In genomic region chr2:215660687-215661086, GRCh38 we compare ENCODE assay signal across 19 cellular contexts.
DNase-seq lines count a peak whose midpoint lies in the region; ATAC-seq, FAIRE-seq and TF ChIP-seq lines count a peak whose summit lies in the region.
"Had no signal": no experiment of that assay in that cellular context is flagged by ENCODE, and none has a peak within 500 bp of the region (broad histone marks: within the 10 kb centered on the region; RNA-seq: fewer than 3 reads in every experiment).

No MANE protein-coding gene starts in this region.

- no peak overlapping the region for H3K23ac ChIP-seq in H1 (ENCODE audit: insufficient read length)

- H3K23me2 ChIP-seq in H1 (ENCODE audit: low read depth, low read length) = no peaks in the 10 kb centered on the region

- H3K18ac ChIP-seq in H1 (ENCODE audit: extremely low read depth, low read length) = no peak overlapping the region

- H3K56ac ChIP-seq in H1 (replicated peaks; ENCODE audit: insufficient read length, low read depth, low read length) = no peak overlapping the region

- no peak for ATAC-seq in T-helper 17 cell
- ATAC-seq in HG03196 (IDR thresholded peaks at IDR 0.05; ENCODE audit: unreplicated experiment) = no peak
- ATAC-seq: gastrocnemius medialis; left cardiac atrium; natural killer cell treated with Interleukin-12 subunit alpha and Interleukin-12 subunit beta and Interleukin-15 and Interleukin-18, amount 100 ng/mL, for 72 hours had no signal

- no peaks in the 10 kb centered on the region for H3K79me1 ChIP-seq in H1 (ENCODE audit: low read depth, low read length)

- POLR2A ChIA-PET in H1 (lab: Charles Lee; ENCODE audit: partially characterized antibody) = no interaction called here

- H3K36me3 Mint-ChIP-seq in T-helper 17 cell (ENCODE audit: low read depth) (peaks cover 4% of the 10 kb centered on the region), glutamatergic neuron (ENCODE audit: unreplicated experiment) (no peaks in the 10 kb centered on the region)
- H3K36me3 Mint-ChIP-seq: IgD-negative memory B cell; natural killer cell treated with Interleukin-12 subunit alpha and Interleukin-12 subunit beta and Interleukin-15 and Interleukin-18, amount 100 ng/mL, for 72 hours had no signal

- H4K5ac ChIP-seq in H1 (ENCODE audit: insufficient read length, low read depth, low read length) = no peak overlapping the region

- H2BK20ac ChIP-seq in H1 (ENCODE audit: low read length) = no peak overlapping the region

- WGBS in H1 (ENCODE audit: extremely low coverage in 1 of 2, insufficient coverage in 1 of 2, insufficient read length in 1 of 2, insufficient replicate concordance in 2 of 2, low coverage in 1 of 2, low lambda C conversion rate in 2 of 2, missing lambda C conversion rate in 1 of 2), 2 experiments = 89% methylated on average over 8 of the region's 8 CpGs; no CpG with 5 or more reads in 1 of the 2 experiments

- H3K4me1 ChIP-seq in H1 (replicated peaks in 1 of 4; ENCODE audit: control insufficient read depth in 3 of 4, insufficient read depth in 4 of 4, low read length in 3 of 4) = no peaks in the 10 kb centered on the region
- H3K4me1 ChIP-seq in muscle layer of colon (ENCODE audit: insufficient read depth, low read length) = peaks cover 42% of the 10 kb centered on the region
- H3K4me1 ChIP-seq: BE2C, gastrocnemius medialis, Peyer's patch had no signal

- H2BK12ac ChIP-seq in H1 (ENCODE audit: low read depth, low read length) = 0 out of 2 replicates have a peak overlapping the region, but pooled peaks have one; percentile 35

- H3K79me2 ChIP-seq in H1 (ENCODE audit: control insufficient read depth in 1 of 2, insufficient read depth in 2 of 2, low read length in 2 of 2) = no peaks in the 10 kb centered on the region

- in situ Hi-C loops in ACHN (cut with HindIII; ENCODE audit: low pct_ligation_motif_present, low pct_unique_long_range_greater_than_20kb, low sequenced_read_pairs) = no loop called here

- H3K27me3 Mint-ChIP-seq in T-helper 17 cell (peaks cover 11% of the 10 kb centered on the region), glutamatergic neuron (ENCODE audit: unreplicated experiment) (no peaks in the 10 kb centered on the region)

- H3K27ac Mint-ChIP-seq in T-helper 17 cell (no peak overlapping the region), glutamatergic neuron (ENCODE audit: unreplicated experiment) (no peak overlapping the region)
- H3K27ac Mint-ChIP-seq: dendritic cell treated with granulocyte-macrophage colony-stimulating factor and Interleukin-4, amounts not matched to agents 40 ng/mL and 50 ng/mL, for 4 days; IgD-negative memory B cell; natural killer cell treated with Interleukin-12 subunit alpha and Interleukin-12 subunit beta and Interleukin-15 and Interleukin-18, amount 100 ng/mL, for 72 hours had no signal

- no peak overlapping the region for H3K14ac ChIP-seq in H1 (ENCODE audit: insufficient read length)

- no peak overlapping the region; the same call in 1 of the 2 replicates for H2AFZ ChIP-seq in H1 (ENCODE audit: low read length)

- no peaks in the 10 kb centered on the region for H3K4me1 Mint-ChIP-seq in T-helper 17 cell
- no peaks in the 10 kb centered on the region for H3K4me1 Mint-ChIP-seq in glutamatergic neuron (ENCODE audit: low read depth, unreplicated experiment)
- H3K4me1 Mint-ChIP-seq: IgD-negative memory B cell had no signal

- no peak overlapping the region for H3K4me2 ChIP-seq in H1 (ENCODE audit: insufficient read depth in 1 of 2, low read depth in 2 of 2, low read length in 2 of 2)

- no peaks in the 10 kb centered on the region for H4K20me1 ChIP-seq in H1 (replicated peaks in 1 of 2; ENCODE audit: control insufficient read depth in 1 of 2, insufficient read depth in 2 of 2, low read length in 2 of 2)

- TF ChIP-seq RAD21 in H1 (IDR thresholded peaks at IDR 0.05 in 1 of 2, conservative IDR thresholded peaks at IDR 0.05 in 1 of 2; ENCODE audit: low read depth in 2 of 2, low read length in 2 of 2) = no peak

- no peak for TF ChIP-seq EP300 in H1 (IDR thresholded peaks at IDR 0.05; ENCODE audit: borderline replicate concordance in 1 of 2, low read depth in 2 of 2, low read length in 2 of 2)

- CTCF ChIA-PET in H1 (lab: Charles Lee; ENCODE audit: partially characterized antibody) = interaction anchor here (0.9 kb wide), 1 partner anchor 19 kb away, joined by 3 read pairs; no protein-coding TSS in a partner anchor

- no peak for TF ChIP-seq CTCF in HFF-Myc (IDR thresholded peaks at IDR 0.05; ENCODE audit: low read depth, low read length, missing control alignments)
- TF ChIP-seq CTCF in H1 (IDR thresholded peaks at IDR 0.05; ENCODE audit: control extremely low read depth in 1 of 3, insufficient read depth in 1 of 3, low read depth in 1 of 3, low read length in 3 of 3) = no peak
- TF ChIP-seq CTCF in glutamatergic neuron (IDR thresholded peaks at IDR 0.05; ENCODE audit: partially characterized antibody, unreplicated experiment) = no peak

- H3K4me3 ChIP-seq in HFF-Myc (replicated peaks; ENCODE audit: low read depth, low read length) (no peak overlapping the region), H1 (ENCODE audit: extremely low read depth in 1 of 4, insufficient read depth in 2 of 4, low read depth in 3 of 4, low read length in 4 of 4) (no peak overlapping the region), muscle layer of colon (ENCODE audit: low read depth in 1 of 2, low read length in 2 of 2) (no peak overlapping the region)
- H3K4me3 ChIP-seq: gastrocnemius medialis, Peyer's patch had no signal

- H3K9me3 Mint-ChIP-seq in glutamatergic neuron (ENCODE audit: unreplicated experiment) = no peaks in the 10 kb centered on the region
- H3K9me3 Mint-ChIP-seq: dendritic cell treated with granulocyte-macrophage colony-stimulating factor and Interleukin-4, amounts not matched to agents 40 ng/mL and 50 ng/mL, for 4 days; IgD-negative memory B cell; natural killer cell treated with Interleukin-12 subunit alpha and Interleukin-12 subunit beta and Interleukin-15 and Interleukin-18, amount 100 ng/mL, for 72 hours had no signal

- H3K9me3 ChIP-seq in H1 (ENCODE audit: insufficient read depth in 2 of 2, low read depth in 1 of 2, low read length in 1 of 2) (no peaks in the 10 kb centered on the region), muscle layer of colon (ENCODE audit: low read length) (no peaks in the 10 kb centered on the region), T-helper 17 cell (ENCODE audit: control insufficient read depth, low read length, poor library complexity, severe bottlenecking) (no peaks in the 10 kb centered on the region)
- H3K9me3 ChIP-seq: BE2C, gastrocnemius medialis, Peyer's patch had no signal

- no peak overlapping the region for H2AK5ac ChIP-seq in H1 (ENCODE audit: low read depth, low read length)

- DNase-seq in ACHN (peak; percentile 99), HFF-Myc (ENCODE audit: extremely low read depth, low read depth) (peak; percentile 88), H1 (ENCODE audit: low read depth in 1 of 2, low spot score in 2 of 2) (no peak), T-helper 17 cell (no peak), glutamatergic neuron (no peak), NCI-H2081 (lab: John Stamatoyannopoulos, UW) (no peak)
- DNase-seq: activated naive CD4-positive, alpha-beta T cell; BE2C; left cardiac atrium; NCI-H1436; NCI-H524 treated with DMSO at 0.1 percent for 48 hours; Peyer's patch; T1000 had no signal

- H3K36me3 ChIP-seq in H1 (ENCODE audit: control insufficient read depth in 2 of 4, insufficient read depth in 4 of 4, low read length in 3 of 4) (no peaks in the 10 kb centered on the region), muscle layer of colon (ENCODE audit: insufficient read depth, low read length) (no peaks in the 10 kb centered on the region)
- H3K36me3 ChIP-seq: BE2C, gastrocnemius medialis, Peyer's patch had no signal

- no peak overlapping the region for H4K8ac ChIP-seq in H1 (ENCODE audit: extremely low read depth, insufficient read depth, low read length)

- H2BK120ac ChIP-seq in H1 (replicated peaks; ENCODE audit: low read depth, low read length) = no peak overlapping the region

- H3K9ac ChIP-seq in H1 (replicated peaks in 1 of 4; ENCODE audit: extremely low read depth in 1 of 4, low read depth in 3 of 4, low read length in 3 of 4) = no peak overlapping the region
- H3K9ac ChIP-seq in muscle layer of colon (ENCODE audit: low read length) = no peak overlapping the region

- no peak overlapping the region for H3K4me3 Mint-ChIP-seq in T-helper 17 cell
- H3K4me3 Mint-ChIP-seq in glutamatergic neuron (ENCODE audit: unreplicated experiment) = no peak overlapping the region
- H3K4me3 Mint-ChIP-seq: dendritic cell treated with granulocyte-macrophage colony-stimulating factor and Interleukin-4, amounts not matched to agents 40 ng/mL and 50 ng/mL, for 4 days; IgD-negative memory B cell; natural killer cell treated with Interleukin-12 subunit alpha and Interleukin-12 subunit beta and Interleukin-15 and Interleukin-18, amount 100 ng/mL, for 72 hours had no signal

- no peak for TF ChIP-seq POLR2A in H1 (IDR thresholded peaks at IDR 0.05; ENCODE audit: control extremely low read depth in 1 of 2, low read depth in 2 of 2, low read length in 2 of 2)

- H2BK15ac ChIP-seq in H1 (ENCODE audit: low read length) = no peak overlapping the region

- FAIRE-seq in H1 (lab: Jason Lieb, UNC) = no peak

- H4K91ac ChIP-seq in H1 (replicated peaks; ENCODE audit: insufficient read length, low read length) = no peak overlapping the region

- H3K27me3 ChIP-seq in H1 (replicated peaks in 1 of 4; ENCODE audit: control insufficient read depth in 3 of 4, extremely low read depth in 1 of 4, insufficient read depth in 3 of 4, low read length in 3 of 4) = no peaks in the 10 kb centered on the region
- H3K27me3 ChIP-seq in muscle layer of colon (ENCODE audit: control insufficient read depth in 1 of 2, insufficient read depth in 2 of 2, low read length in 2 of 2) = no peaks in the 10 kb centered on the region
- H3K27me3 ChIP-seq: BE2C, gastrocnemius medialis, Peyer's patch had no signal

- H3K27ac ChIP-seq in H1 (ENCODE audit: low read depth, low read length) = no peak overlapping the region
- H3K27ac ChIP-seq in muscle layer of colon (ENCODE audit: low read depth, low read length) = peak overlapping the region; percentile 76
- H3K27ac ChIP-seq: gastrocnemius medialis, Peyer's patch had no signal

- H2BK5ac ChIP-seq in H1 (ENCODE audit: low read depth, low read length) = no peak overlapping the region

- no peak overlapping the region for H3K4ac ChIP-seq in H1 (replicated peaks; ENCODE audit: insufficient read length, low read depth, low read length)

TF ChIP-seq in H1, 55 proteins besides CTCF, POLR2A, EP300 and RAD21 (continues in another document):
- TF ChIP-seq MAFK (IDR thresholded peaks at IDR 0.05; ENCODE audit: low read depth, low read length) (no peak), TBP (IDR thresholded peaks at IDR 0.05; ENCODE audit: low read depth, low read length) (no peak), SAP30 (IDR thresholded peaks at IDR 0.05; ENCODE audit: insufficient read depth, insufficient replicate concordance, low read length) (no peak), CEBPB (IDR thresholded peaks at IDR 0.05; ENCODE audit: low read depth, low read length) (no peak), EGR1 (IDR thresholded peaks at IDR 0.05; ENCODE audit: borderline replicate concordance, low read depth, low read length) (no peak), JUN (IDR thresholded peaks at IDR 0.05; ENCODE audit: low read depth, low read length) (no peak), SIX5 (IDR thresholded peaks at IDR 0.05; ENCODE audit: low read depth, low read length) (no peak), HDAC6 (IDR thresholded peaks at IDR 0.05; ENCODE audit: low read depth, low read length) (no peak)

Comparison
In these comparisons a context has a peak if more than half of its experiments do, and no peak if none do; other contexts are left out.
1. DNase-seq: peak in ACHN (single experiment) and HFF-Myc (single experiment); none in H1 (0 of 2), T-helper 17 cell (0 of 3), glutamatergic neuron (single experiment) and NCI-H2081 (0 of 2).